Comparison of ENCODE assay signal across 15 cellular contexts in the genomic region with DNA sequence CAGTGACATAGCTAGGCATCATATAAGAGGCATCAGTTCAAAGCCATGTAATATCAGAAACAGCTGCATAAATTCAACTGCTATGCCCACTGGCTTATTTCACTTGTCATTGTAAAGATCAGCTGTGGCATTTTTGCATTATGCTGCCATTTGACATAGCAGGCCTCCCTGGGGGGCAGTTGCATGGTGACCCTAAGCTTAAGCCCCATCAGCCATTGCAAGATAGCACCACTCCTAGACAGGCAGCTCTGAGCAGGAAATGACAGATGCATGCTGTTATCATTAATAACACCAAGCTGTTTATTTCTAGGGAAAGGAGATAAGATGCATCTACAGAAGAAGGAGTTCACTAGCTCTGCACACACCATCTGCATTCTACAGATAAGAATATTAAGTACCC.
"Had no signal": no experiment of that assay in that cellular context is flagged by ENCODE, and none has a peak within 500 bp of the region (broad histone marks: within the 10 kb centered on the region; RNA-seq: fewer than 3 reads in every experiment).

No MANE protein-coding gene starts in this region.

- DNase-seq: activated CD4-positive, alpha-beta memory T cell treated with anti-CD3 and anti-CD28 coated beads, Interleukin-2, amount 10 ng/mL, durations not matched to agents 7 days and 5 days; activated CD4-positive, alpha-beta T cell treated with anti-CD3 and anti-CD28 coated beads, Interleukin-2, amount 10 ng/mL, durations not matched to agents 24 days and 14 days; activated gamma-delta T cell treated with Interleukin-2 at 50 U/mL for 16 hours; aorta; hypothalamus; mucosa of descending colon; occipital lobe; right lobe of liver; stimulated activated CD4-positive, alpha-beta T cell treated with anti-CD3 and anti-CD28 coated beads, Interleukin-1b, Interleukin-23, amount 100 ng/mL, for 48 hours; substantia nigra; T1000; thyroid gland; upper lobe of right lung had no signal

- H3K4me3 ChIP-seq: mucosa of descending colon, right lobe of liver, skin epidermis, thyroid gland, upper lobe of right lung had no signal

- ATAC-seq: activated CD4-positive, CD25-positive, alpha-beta regulatory T cell treated with anti-CD3 and anti-CD28 coated beads, Interleukin-2, amount 50 U/mL, for 24 hours; mucosa of descending colon; right lobe of liver; upper lobe of right lung had no signal
